7 cellular contexts compared by ENCODE assay signal in the genomic region with DNA sequence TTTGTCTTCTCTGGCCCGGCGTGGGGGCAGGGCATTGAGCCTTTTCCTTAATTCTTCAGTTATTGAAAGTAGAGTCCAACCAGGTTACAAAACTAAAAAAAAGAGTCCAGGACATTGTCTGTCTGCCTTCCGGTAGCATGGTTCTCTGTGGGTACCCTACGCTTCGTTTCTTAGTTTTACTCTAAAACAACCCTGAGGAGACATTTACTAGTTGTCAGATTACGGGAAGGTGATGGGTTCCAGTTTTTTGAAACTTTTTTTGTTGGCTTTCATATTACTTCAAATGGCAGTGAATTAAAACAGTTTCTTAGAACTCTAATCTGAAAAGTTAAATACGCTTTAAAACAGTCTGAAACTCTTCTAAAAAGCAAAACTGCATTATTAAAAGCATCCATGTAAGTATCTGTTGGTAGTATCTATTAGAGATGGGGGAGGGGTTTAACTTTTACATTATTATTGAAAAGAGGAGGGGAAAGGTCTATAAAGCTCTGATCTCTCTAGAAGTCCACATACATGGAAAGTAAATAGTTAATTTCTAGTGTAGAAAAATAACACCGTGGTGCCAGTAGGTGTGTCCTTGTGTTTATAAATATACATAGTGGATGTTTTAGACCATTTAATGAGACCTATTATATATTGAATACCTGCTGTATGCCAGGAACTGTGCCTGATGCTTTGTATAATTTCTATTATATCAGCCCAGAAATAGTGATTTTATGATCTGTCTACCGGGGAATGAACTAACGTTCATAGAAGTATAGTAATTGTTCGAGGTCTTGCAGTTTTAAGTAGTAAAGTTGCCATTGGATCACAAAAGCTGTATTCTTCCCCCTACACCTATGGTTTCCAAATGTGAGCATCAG. TPM values are rescaled to one million over a fixed set of nuclear protein-coding genes. Genes with fewer than 3 reads are reported as not detected.
DNase-seq lines count a peak whose midpoint lies in the region; ATAC-seq and TF ChIP-seq lines count a peak whose summit lies in the region.

No MANE protein-coding gene starts in this region.

- no peaks in the 10 kb centered on the region for H3K9me3 ChIP-seq in uterus

- H3K9me3 Mint-ChIP-seq in memory B cell: no peaks in the 10 kb centered on the region

- intact Hi-C loops in uterus (cut with DNase I; ENCODE audit: low total_unique reads): loop anchor here (5.0 kb wide), 1 partner anchor 37 kb away; the partner anchor contains the start of gene TBCC

- H3K4me3 ChIP-seq in uterus: peak overlapping the region; percentile 87 to 98

- peaks cover 7% of the 10 kb centered on the region for H3K36me3 Mint-ChIP-seq in memory B cell

- no peak overlapping the region for H3K27ac Mint-ChIP-seq in memory B cell

- peak overlapping the region; percentile 93 for H3K4me3 Mint-ChIP-seq in memory B cell

- H3K27ac ChIP-seq in uterus: peak overlapping the region; percentile 99 to 100

- no peaks in the 10 kb centered on the region for H3K27me3 Mint-ChIP-seq in memory B cell

- peak; percentile 2 for ATAC-seq in GM19025 (IDR thresholded peaks at IDR 0.05; ENCODE audit: low read depth, unreplicated experiment)
- ATAC-seq in memory B cell (ENCODE audit: low read depth): peak; percentile 7

- no peaks in the 10 kb centered on the region for H3K27me3 ChIP-seq in uterus

- peaks cover 28% of the 10 kb centered on the region for H3K4me1 Mint-ChIP-seq in memory B cell

- H3K4me1 ChIP-seq in uterus: peaks cover under 1 to 7% of the 10 kb centered on the region in 2 donors

- TF ChIP-seq POLR2A in uterus (IDR thresholded peaks at IDR 0.05): no peak

- DNase-seq in NCI-H69 (lab: John Stamatoyannopoulos, UW): peak; percentile 42
- DNase-seq in central memory CD4-positive, alpha-beta T cell: peak; percentile 25
- DNase-seq in memory B cell (ENCODE audit: low spot score in 2 of 2): no peak
- no peak for DNase-seq in uterus
- no peak for DNase-seq in hippocampal formation (lab: John Stamatoyannopoulos, UW)
- no peak for DNase-seq in activated naive CD4-positive, alpha-beta T cell treated with anti-CD3 and anti-CD28 coated beads, Interleukin-2, amount 50 U/mL, for 16 hours

- no peaks in the 10 kb centered on the region for H3K36me3 ChIP-seq in uterus

- no peak for TF ChIP-seq CTCF in uterus (IDR thresholded peaks at IDR 0.05)

RNA-seq across cellular contexts. Expression of gene BICRAL, which starts 2.3 kb away (rescaled TPM):
- 10 to 100 TPM in 3 of 4 donors, 1 to 10 TPM in 1; 7.4 to 35.3 (median 18.2) TPM for total RNA-seq in uterus

RNA-seq across cellular contexts. Expression of gene TBCC, which starts 38.2 kb away (rescaled TPM):
- 10 to 100 TPM in 3 of 4 donors, 1 to 10 TPM in 1; 7.9 to 48.7 (median 14.6) TPM for total RNA-seq in uterus

Comparison
In these comparisons a context has a peak if more than half of its experiments do, and no peak if none do; other contexts are left out.
1. DNase-seq: peak in NCI-H69 (single experiment) and central memory CD4-positive, alpha-beta T cell (single experiment); none in memory B cell (0 of 2), uterus (0 of 2), hippocampal formation (0 of 2) and activated naive CD4-positive, alpha-beta T cell treated with anti-CD3 and anti-CD28 coated beads, Interleukin-2, amount 50 U/mL, for 16 hours (single experiment).